In genomic region chr20:37390503-37390890, GRCh38 we compare ENCODE assay signal across 17 cellular contexts. TPM values are rescaled to one million over a fixed set of nuclear protein-coding genes. Genes with fewer than 3 reads are reported as not detected.
DNase-seq lines count a peak whose midpoint lies in the region; ATAC-seq and TF ChIP-seq lines count a peak whose summit lies in the region.
"Had no signal": no experiment of that assay in that cellular context is flagged by ENCODE, and none has a peak within 500 bp of the region (broad histone marks: within the 10 kb centered on the region; RNA-seq: fewer than 3 reads in every experiment).

No MANE protein-coding gene starts in this region.

- H3K27me3 ChIP-seq in endodermal cell (ENCODE audit: control insufficient read depth, insufficient read depth, low read length, poor library complexity, severe bottlenecking) (no peaks in the 10 kb centered on the region), neuronal stem cell (ENCODE audit: control insufficient read depth in 3 of 3, insufficient read depth in 3 of 3, low read depth in 1 of 3, low read length in 3 of 3) (no peaks in the 10 kb centered on the region)

- H3K36me3 ChIP-seq in endodermal cell (ENCODE audit: control insufficient read depth, insufficient read depth, low read length) (peaks cover 64% of the 10 kb centered on the region), neuronal stem cell (replicated peaks in 1 of 2; ENCODE audit: control insufficient read depth in 2 of 2, insufficient read depth in 2 of 2, low read length in 2 of 2) (peaks cover 30 to 40% of the 10 kb centered on the region in 2 donors)

- WGBS in endodermal cell (ENCODE audit: insufficient coverage in 1 of 2, insufficient read length in 1 of 2), 2 experiments: 96 to 98% methylated on average over 7 to 9 of the region's 9 CpGs
- no CpG with 5 or more reads among the region's 9 CpGs for WGBS in neuronal stem cell (ENCODE audit: extremely low coverage in 2 of 2, insufficient read length in 2 of 2, insufficient replicate concordance in 1 of 2), 2 donors

- H3K9me3 ChIP-seq in endodermal cell (ENCODE audit: control insufficient read depth, low read length): no peaks in the 10 kb centered on the region
- H3K9me3 ChIP-seq in neuronal stem cell (replicated peaks in 1 of 2; ENCODE audit: control insufficient read depth in 2 of 2, insufficient read depth in 1 of 2, low read depth in 1 of 2, low read length in 2 of 2): no peaks in the 10 kb centered on the region

- no peak overlapping the region for H3K4me2 ChIP-seq in neuronal stem cell (ENCODE audit: insufficient read depth, low read length, poor library complexity, severe bottlenecking)

- peak overlapping the region; percentile 75 for H2BK12ac ChIP-seq in neuronal stem cell (ENCODE audit: low read length)

- H3K18ac ChIP-seq in neuronal stem cell (ENCODE audit: low read length): no peak overlapping the region

- DNase-seq in natural killer cell treated with Interleukin-12 subunit alpha and Interleukin-12 subunit beta and Interleukin-15 and Interleukin-18, amount 100 ng/mL, for 72 hours (ENCODE audit: low spot score): peak; percentile 2
- DNase-seq in natural killer cell (no peak), endodermal cell (no peak), neuronal stem cell (ENCODE audit: low spot score) (no peak), globus pallidus (ENCODE audit: low spot score) (no peak), cardiac septum (ENCODE audit: low spot score) (no peak)
- DNase-seq: COR-L47, DMS153, EL, KG1, NCI-H1417 treated with DMSO at 0.1 percent for 48 hours, NCI-H2029, NCI-H2171, NCI-H446 treated with DMSO at 0.1 percent for 48 hours, PC-3 had no signal

- intact Hi-C loops in natural killer cell (cut with micrococcal nuclease): no loop called here
- intact Hi-C loops in cardiac septum (cut with DNase I): no loop called here

- no peak overlapping the region for H3K14ac ChIP-seq in neuronal stem cell (ENCODE audit: low read length)

- no peak overlapping the region for H3K27ac Mint-ChIP-seq in natural killer cell treated with Interleukin-12 subunit alpha and Interleukin-12 subunit beta and Interleukin-15 and Interleukin-18, amount 100 ng/mL, for 72 hours
- H3K27ac Mint-ChIP-seq in natural killer cell (no peak overlapping the region), endodermal cell (peak overlapping the region; percentile 32)

- no peaks in the 10 kb centered on the region for H3K9me3 Mint-ChIP-seq in natural killer cell treated with Interleukin-12 subunit alpha and Interleukin-12 subunit beta and Interleukin-15 and Interleukin-18, amount 100 ng/mL, for 72 hours
- no peaks in the 10 kb centered on the region for H3K9me3 Mint-ChIP-seq in natural killer cell
- no peaks in the 10 kb centered on the region for H3K9me3 Mint-ChIP-seq in endodermal cell

- peaks cover 0 to 5% of the 10 kb centered on the region in 2 donors for H3K4me1 Mint-ChIP-seq in natural killer cell treated with Interleukin-12 subunit alpha and Interleukin-12 subunit beta and Interleukin-15 and Interleukin-18, amount 100 ng/mL, for 72 hours (ENCODE audit: low read depth in 2 of 2)
- no peaks in the 10 kb centered on the region for H3K4me1 Mint-ChIP-seq in natural killer cell
- peaks cover 4% of the 10 kb centered on the region for H3K4me1 Mint-ChIP-seq in endodermal cell

- H3K4ac ChIP-seq in neuronal stem cell (ENCODE audit: low read length): no peak overlapping the region

- no peak overlapping the region for H4K91ac ChIP-seq in neuronal stem cell (ENCODE audit: low read depth, low read length, poor library complexity)

- TF ChIP-seq CTCF in natural killer cell (IDR thresholded peaks at IDR 0.05) (no peak), endodermal cell (conservative IDR thresholded peaks at IDR 0.05) (no peak)

- no peak overlapping the region for H2BK15ac ChIP-seq in neuronal stem cell (ENCODE audit: low read length)

- H3K27ac ChIP-seq in endodermal cell (ENCODE audit: low read depth, low read length) (peak overlapping the region; percentile 64), neuronal stem cell (replicated peaks; ENCODE audit: low read length) (peak overlapping the region; percentile 24)
- H3K27ac ChIP-seq: C4-2B had no signal

- no peaks in the 10 kb centered on the region for H3K27me3 Mint-ChIP-seq in natural killer cell treated with Interleukin-12 subunit alpha and Interleukin-12 subunit beta and Interleukin-15 and Interleukin-18, amount 100 ng/mL, for 72 hours
- no peaks in the 10 kb centered on the region for H3K27me3 Mint-ChIP-seq in natural killer cell (ENCODE audit: low read depth in 2 of 2)
- no peaks in the 10 kb centered on the region for H3K27me3 Mint-ChIP-seq in endodermal cell (ENCODE audit: insufficient read depth)

- H3K4me1 ChIP-seq in endodermal cell (ENCODE audit: control insufficient read depth, insufficient read depth, low read length): peaks cover 2% of the 10 kb centered on the region
- peaks cover 23 to 33% of the 10 kb centered on the region in 2 donors for H3K4me1 ChIP-seq in neuronal stem cell (ENCODE audit: control insufficient read depth in 2 of 2, insufficient read depth in 1 of 2, low read depth in 1 of 2, low read length in 2 of 2)

- no peaks in the 10 kb centered on the region for H3K36me3 Mint-ChIP-seq in natural killer cell treated with Interleukin-12 subunit alpha and Interleukin-12 subunit beta and Interleukin-15 and Interleukin-18, amount 100 ng/mL, for 72 hours
- H3K36me3 Mint-ChIP-seq in natural killer cell (no peaks in the 10 kb centered on the region), endodermal cell (ENCODE audit: low read depth) (peaks cover 43% of the 10 kb centered on the region)

- no peak overlapping the region for H3K9ac ChIP-seq in endodermal cell (ENCODE audit: extremely low read depth, low read length, poor library complexity, severe bottlenecking)
- no peak overlapping the region for H3K9ac ChIP-seq in neuronal stem cell (ENCODE audit: low read depth, low read length, poor library complexity)

- ATAC-seq in natural killer cell treated with Interleukin-12 subunit alpha and Interleukin-12 subunit beta and Interleukin-15 and Interleukin-18, amount 100 ng/mL, for 72 hours: no peak
- ATAC-seq in natural killer cell (no peak), HG03280 (IDR thresholded peaks at IDR 0.05; ENCODE audit: unreplicated experiment) (no peak)
- ATAC-seq: PC-3 had no signal

- peaks cover 12% of the 10 kb centered on the region for H3K79me1 ChIP-seq in neuronal stem cell (ENCODE audit: low read depth, low read length)

- no peak overlapping the region for H3K23ac ChIP-seq in neuronal stem cell (ENCODE audit: low read depth, low read length, poor library complexity)

- H3K4me3 ChIP-seq in endodermal cell (ENCODE audit: low read length): no peak overlapping the region
- no peak overlapping the region for H3K4me3 ChIP-seq in neuronal stem cell (ENCODE audit: low read length in 2 of 2)

- no peak overlapping the region for H3K4me3 Mint-ChIP-seq in natural killer cell treated with Interleukin-12 subunit alpha and Interleukin-12 subunit beta and Interleukin-15 and Interleukin-18, amount 100 ng/mL, for 72 hours
- no peak overlapping the region for H3K4me3 Mint-ChIP-seq in natural killer cell
- no peak overlapping the region for H3K4me3 Mint-ChIP-seq in endodermal cell

- H4K8ac ChIP-seq in neuronal stem cell (ENCODE audit: low read depth, low read length): no peak overlapping the region

- peak overlapping the region; percentile 8 for H2AK5ac ChIP-seq in neuronal stem cell (ENCODE audit: low read depth, low read length)

- no peak overlapping the region for H2BK5ac ChIP-seq in neuronal stem cell (ENCODE audit: low read length)

- H2AFZ ChIP-seq in neuronal stem cell (ENCODE audit: low read length): no peak overlapping the region

- H2BK120ac ChIP-seq in neuronal stem cell (ENCODE audit: low read depth, low read length): no peak overlapping the region

RNA-seq across cellular contexts. Expression of gene SRC, which starts 44.6 kb away (rescaled TPM):
- 1 to 10 TPM; 6.8 to 8.6 TPM for total RNA-seq in natural killer cell treated with Interleukin-12 subunit alpha and Interleukin-12 subunit beta and Interleukin-15 and Interleukin-18, amount 100 ng/mL, for 72 hours
- total RNA-seq in natural killer cell: 10 to 100 TPM in 2 of 3 donors, 1 to 10 TPM in 1; 2.3 to 15.6 (median 10.5) TPM
- total RNA-seq in endodermal cell: 100 to 1,000 TPM in 1 of 2 donors, 10 to 100 TPM in 1; 75.6 to 109 TPM
- polyA plus RNA-seq in endodermal cell (2013, experiment 1 of 2): 48.4 TPM
- 41.1 TPM for polyA plus RNA-seq in endodermal cell (2013, experiment 2 of 2)
- 32.2 TPM for polyA plus RNA-seq in neuronal stem cell (2013, experiment 1 of 2)
- polyA plus RNA-seq in neuronal stem cell (2013, experiment 2 of 2): 33.5 TPM
- total RNA-seq in cardiac septum: 5.0 TPM

Comparison
In these comparisons a context has a peak if more than half of its experiments do, and no peak if none do; other contexts are left out.
1. RNA of gene SRC, which starts 44.6 kb away (total RNA-seq): 75.6 to 109 TPM in endodermal cell; 2.3 to 15.6 TPM in natural killer cell, 6.8 to 8.6 TPM in natural killer cell treated with Interleukin-12 subunit alpha and Interleukin-12 subunit beta and Interleukin-15 and Interleukin-18, amount 100 ng/mL, for 72 hours and 5.0 TPM in cardiac septum (single experiment); every median in the first group is over 4 times any median in the second.